ENCODE assay signal across 8 cellular contexts in genomic region chr3:138118863-138119766, GRCh38. TPM values are rescaled to one million over a fixed set of nuclear protein-coding genes. Genes with fewer than 3 reads are reported as not detected.
DNase-seq lines count a peak whose midpoint lies in the region; ATAC-seq and TF ChIP-seq lines count a peak whose summit lies in the region.

No MANE protein-coding gene starts in this region.

- H3K4me3 Mint-ChIP-seq in activated naive CD8-positive, alpha-beta T cell treated with anti-CD3 and anti-CD28 coated beads for 36 hours, result no peak overlapping the region

- H3K36me3 ChIP-seq in SJCRH30 (no peaks in the 10 kb centered on the region), psoas muscle (ENCODE audit: insufficient read depth in 1 of 2, low read depth in 1 of 2) (no peaks in the 10 kb centered on the region)

- H3K27me3 ChIP-seq in SJCRH30, result no peaks in the 10 kb centered on the region
- no peaks in the 10 kb centered on the region for H3K27me3 ChIP-seq in psoas muscle (ENCODE audit: insufficient read depth in 3 of 3, low read length in 2 of 3)

- intact Hi-C loops in cardiac septum (cut with DNase I), result loop anchor here (2.0 to 10.0 kb wide), 2 partner anchors 50 to 1014 kb away; no protein-coding TSS in a partner anchor
- intact Hi-C loops in psoas muscle (cut with DNase I), result loop anchor here in 1 of 2 donors (1.0 kb wide), 1 partner anchor 53 kb away; no protein-coding TSS in a partner anchor

- 35 to 43% (median 36%) methylated on average over 11 of the region's 11 CpGs for WGBS in psoas muscle, 3 donors

- no peak overlapping the region for H3K27ac Mint-ChIP-seq in activated naive CD8-positive, alpha-beta T cell treated with anti-CD3 and anti-CD28 coated beads for 36 hours

- H3K36me3 Mint-ChIP-seq in activated naive CD8-positive, alpha-beta T cell treated with anti-CD3 and anti-CD28 coated beads for 36 hours, result no peaks in the 10 kb centered on the region

- no peak for TF ChIP-seq POLR2A in NB4 (IDR thresholded peaks at IDR 0.05; ENCODE audit: extremely low read depth, insufficient read length)

- H3K4me1 ChIP-seq in SJCRH30, result no peaks in the 10 kb centered on the region; the same call in 1 of the 2 replicates
- peaks cover 7% of the 10 kb centered on the region for H3K4me1 ChIP-seq in psoas muscle

- peaks cover 2% of the 10 kb centered on the region for H3K9me3 Mint-ChIP-seq in activated naive CD8-positive, alpha-beta T cell treated with anti-CD3 and anti-CD28 coated beads for 36 hours

- ATAC-seq in psoas muscle (peak; percentile 72 to 83 (median 74)), GM18520 (IDR thresholded peaks at IDR 0.05; ENCODE audit: unreplicated experiment) (no peak)

- DNase-seq in GM04504 (ENCODE audit: low read depth), result peak; percentile 52
- peak; percentile 45 for DNase-seq in HFF-Myc (ENCODE audit: extremely low read depth, low read depth)
- DNase-seq in NB4 (ENCODE audit: low read depth), result peak; percentile 68
- DNase-seq in SJCRH30, result peak; percentile 69 to 89
- DNase-seq in activated naive CD8-positive, alpha-beta T cell treated with anti-CD3 and anti-CD28 coated beads for 36 hours, result peak; percentile 56
- DNase-seq in cardiac septum (ENCODE audit: low spot score), result peak; percentile 84
- DNase-seq in psoas muscle, result peak; percentile 68 to 76

- H3K27ac ChIP-seq in SJCRH30 (no peak overlapping the region), psoas muscle (no peak overlapping the region)

- peaks cover 3% of the 10 kb centered on the region for H3K4me1 Mint-ChIP-seq in activated naive CD8-positive, alpha-beta T cell treated with anti-CD3 and anti-CD28 coated beads for 36 hours

- H3K27me3 Mint-ChIP-seq in activated naive CD8-positive, alpha-beta T cell treated with anti-CD3 and anti-CD28 coated beads for 36 hours, result peaks cover 53% of the 10 kb centered on the region

- TF ChIP-seq CTCF in HFF-Myc (IDR thresholded peaks at IDR 0.05; ENCODE audit: low read depth, low read length, missing control alignments) (peak; percentile 87), NB4 (IDR thresholded peaks at IDR 0.05; ENCODE audit: low read depth, low read length) (peak; percentile 82), psoas muscle (IDR thresholded peaks at IDR 0.05) (peak; percentile 75)

- H3K4me3 ChIP-seq in HFF-Myc (replicated peaks; ENCODE audit: low read depth, low read length) (no peak overlapping the region), NB4 (ENCODE audit: low read depth, low read length) (no peak overlapping the region), SJCRH30 (peak overlapping the region; percentile 16; the same call in 1 of the 2 replicates), psoas muscle (no peak overlapping the region)

- H3K9me3 ChIP-seq in SJCRH30 (replicated peaks) (0 out of 2 replicates have a peak, but pooled peaks cover 6% of the 10 kb centered on the region), psoas muscle (no peaks in the 10 kb centered on the region)

RNA-seq across cellular contexts. Expression of gene DZIP1L, which starts 3.7 kb away (rescaled TPM):
- 11.0 and 19.7 TPM in 2 replicates for total RNA-seq in SJCRH30 (2014; rRNA removed; shearing (Covaris generic))
- under 1 TPM; 0.22 to 0.29 TPM for total RNA-seq in activated naive CD8-positive, alpha-beta T cell treated with anti-CD3 and anti-CD28 coated beads for 36 hours
- total RNA-seq in cardiac septum, result 7.2 TPM
- 1 to 10 TPM; 1.0 to 3.0 (median 1.5) TPM for total RNA-seq in psoas muscle
- polyA plus RNA-seq in psoas muscle, result under 1 TPM; 0.22 to 0.73 (median 0.53) TPM

RNA-seq across cellular contexts. Expression of gene A4GNT, which starts 13.1 kb away (rescaled TPM):
- 0.16 TPM in 1 of 2 replicates, not detected in the other for total RNA-seq in SJCRH30 (2014; rRNA removed; shearing (Covaris generic))
- total RNA-seq in activated naive CD8-positive, alpha-beta T cell treated with anti-CD3 and anti-CD28 coated beads for 36 hours, result not detected
- not detected for total RNA-seq in cardiac septum
- not detected for total RNA-seq in psoas muscle
- not detected for polyA plus RNA-seq in psoas muscle

RNA-seq across cellular contexts. Expression of gene DBR1, which starts 55.6 kb away (rescaled TPM):
- total RNA-seq in SJCRH30 (2014; rRNA removed; shearing (Covaris generic)), result 25.2 and 28.1 TPM in 2 replicates
- 10 to 100 TPM; 28.1 to 32.7 TPM for total RNA-seq in activated naive CD8-positive, alpha-beta T cell treated with anti-CD3 and anti-CD28 coated beads for 36 hours
- 7.4 TPM for total RNA-seq in cardiac septum
- total RNA-seq in psoas muscle, result 1 to 10 TPM; 4.3 to 8.1 (median 5.9) TPM
- polyA plus RNA-seq in psoas muscle, result 10 to 100 TPM in 1 of 3 donors, 1 to 10 TPM in 2; 5.6 to 13.6 (median 9.6) TPM
